10 cellular contexts compared by ENCODE assay signal in the genomic region with DNA sequence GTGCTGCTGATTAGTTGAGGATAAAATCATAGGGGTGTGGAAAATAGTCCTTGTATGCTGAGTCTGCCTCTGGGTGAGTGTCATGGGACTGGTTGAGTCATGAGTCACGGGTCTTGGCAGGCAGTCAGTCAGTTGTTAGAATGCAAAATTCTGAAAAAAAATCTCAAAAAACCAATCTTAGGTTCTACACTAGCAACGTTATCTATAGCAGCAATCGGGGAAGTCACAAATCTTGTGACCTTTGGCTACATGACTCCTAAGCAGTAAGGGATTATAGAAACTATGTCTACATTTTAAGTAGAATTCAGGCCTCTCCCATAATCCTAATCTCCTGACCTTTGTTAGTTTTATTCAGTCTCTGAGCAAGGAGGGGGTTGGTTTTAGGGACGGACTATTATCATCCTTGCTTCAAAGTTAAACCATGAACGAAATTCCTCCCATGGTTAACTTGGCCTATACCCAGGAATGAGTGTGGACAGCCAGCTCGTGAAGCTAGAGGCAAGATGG. TPM values are rescaled to one million over a fixed set of nuclear protein-coding genes. Genes with fewer than 3 reads are reported as not detected.
DNase-seq lines count a peak whose midpoint lies in the region; ATAC-seq and TF ChIP-seq lines count a peak whose summit lies in the region.
"Had no signal": no experiment of that assay in that cellular context is flagged by ENCODE, and none has a peak within 500 bp of the region (broad histone marks: within the 10 kb centered on the region; RNA-seq: fewer than 3 reads in every experiment).

No MANE protein-coding gene starts in this region.

- no peaks in the 10 kb centered on the region for H3K27me3 ChIP-seq in tibial artery

- peak; percentile 71 for DNase-seq in HS-27A (ENCODE audit: low read depth)
- DNase-seq in astrocyte of the hippocampus (ENCODE audit: low read depth, low spot score), result peak; percentile 67
- DNase-seq in fibroblast of villous mesenchyme (ENCODE audit: low read depth), result peak; percentile 65
- peak in 1 of 2 donors; percentile 49 for DNase-seq in tibial artery
- no peak for DNase-seq in central memory CD4-positive, alpha-beta T cell
- no peak for DNase-seq in mesenteric fat pad (ENCODE audit: low spot score)
- DNase-seq: activated naive CD4-positive, alpha-beta T cell treated with anti-CD3 and anti-CD28 coated beads for 36 hours; NCI-H748 treated with DMSO at 0.1 percent for 48 hours had no signal

- H3K4me1 ChIP-seq in tibial artery, result peaks cover 0 to 29% (median 1%) of the 10 kb centered on the region in 4 donors

- ATAC-seq in GM18909 (IDR thresholded peaks at IDR 0.05; ENCODE audit: poor library complexity, unreplicated experiment), result no peak

- no peaks in the 10 kb centered on the region for H3K36me3 ChIP-seq in tibial artery

- H3K4me3 ChIP-seq in fibroblast of villous mesenchyme (ENCODE audit: low read depth, low read length) (no peak overlapping the region), tibial artery (no peak overlapping the region)

- intact Hi-C loops in tibial artery (cut with DNase I; ENCODE audit: low total_unique reads), result no loop called here

- H3K9me3 ChIP-seq in tibial artery, result no peaks in the 10 kb centered on the region

- peak overlapping the region; percentile 38 to 65 for H3K27ac ChIP-seq in tibial artery

- TF ChIP-seq CTCF in fibroblast of villous mesenchyme (IDR thresholded peaks at IDR 0.05; ENCODE audit: insufficient read depth, low read depth, low read length) (no peak), tibial artery (IDR thresholded peaks at IDR 0.05) (no peak)

RNA-seq across cellular contexts. Expression of gene PMFBP1, which starts 18.0 kb away (rescaled TPM):
- total RNA-seq in fibroblast of villous mesenchyme (under 0.01 and 0.32 TPM in 2 replicates), mesenteric fat pad (0.39 TPM)
- total RNA-seq: kidney epithelial cell had no signal

Comparison
In these comparisons a context has a peak if more than half of its experiments do, and no peak if none do; other contexts are left out.
1. DNase-seq: peak in HS-27A (single experiment), astrocyte of the hippocampus (single experiment) and fibroblast of villous mesenchyme (single experiment); none in central memory CD4-positive, alpha-beta T cell (single experiment) and mesenteric fat pad (single experiment).